Comparison of ENCODE assay signal across 13 cellular contexts in the genomic region with DNA sequence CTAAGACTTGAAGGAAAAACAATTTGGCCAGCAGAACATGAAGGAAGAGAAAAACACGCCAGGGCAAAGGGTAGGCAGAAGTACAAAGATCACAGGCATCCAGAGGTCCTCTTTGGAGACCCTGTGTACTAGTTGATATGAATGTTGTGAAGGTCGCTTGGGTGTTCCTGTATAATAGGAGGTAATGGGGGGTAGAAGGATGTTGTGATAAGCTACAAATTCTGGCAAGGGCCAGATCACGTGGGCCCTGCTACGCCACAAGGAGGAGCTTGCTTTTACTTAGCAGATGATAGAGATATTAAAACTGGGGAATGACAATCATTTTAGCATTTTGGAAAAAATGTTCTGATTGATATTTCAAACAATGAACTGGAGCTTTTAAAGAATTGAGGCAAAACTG. TPM values are rescaled to one million over a fixed set of nuclear protein-coding genes. Genes with fewer than 3 reads are reported as not detected.
DNase-seq lines count a peak whose midpoint lies in the region; ATAC-seq and TF ChIP-seq lines count a peak whose summit lies in the region.
"Had no signal": no experiment of that assay in that cellular context is flagged by ENCODE, and none has a peak within 500 bp of the region (broad histone marks: within the 10 kb centered on the region; RNA-seq: fewer than 3 reads in every experiment).

No MANE protein-coding gene starts in this region.

- no peak for DNase-seq in activated naive CD8-positive, alpha-beta T cell treated with anti-CD3 and anti-CD28 coated beads, Interleukin-2, amount 10 ng/mL, durations not matched to agents 7 days and 5 days
- no peak for DNase-seq in activated naive CD8-positive, alpha-beta T cell treated with anti-CD3 and anti-CD28 coated beads for 36 hours
- DNase-seq in T-cell (no peak), mesenchymal stem cell (no peak), upper lobe of right lung (no peak), foreskin fibroblast (no peak)
- DNase-seq: activated naive CD4-positive, alpha-beta T cell treated with Interleukin-2 at 50 U/mL for 16 hours; COR-L47 had no signal

- no peak overlapping the region for H2AFZ ChIP-seq in mesenchymal stem cell (ENCODE audit: low read depth, low read length)

- H3K4me2 ChIP-seq in mesenchymal stem cell (ENCODE audit: low read length, poor library complexity, severe bottlenecking) = no peak overlapping the region

- H3K9me3 Mint-ChIP-seq in activated naive CD8-positive, alpha-beta T cell treated with anti-CD3 and anti-CD28 coated beads, Interleukin-2, amount 10 ng/mL, durations not matched to agents 7 days and 5 days = no peaks in the 10 kb centered on the region
- no peaks in the 10 kb centered on the region for H3K9me3 Mint-ChIP-seq in activated naive CD8-positive, alpha-beta T cell treated with anti-CD3 and anti-CD28 coated beads for 36 hours
- H3K9me3 Mint-ChIP-seq in T-cell = no peaks in the 10 kb centered on the region
- H3K9me3 Mint-ChIP-seq: brain had no signal

- no peak overlapping the region for H4K8ac ChIP-seq in mesenchymal stem cell (ENCODE audit: low read length)

- ATAC-seq in activated naive CD8-positive, alpha-beta T cell treated with anti-CD3 and anti-CD28 coated beads, Interleukin-2, amount 10 ng/mL, durations not matched to agents 7 days and 5 days (ENCODE audit: low read depth) = no peak
- ATAC-seq in T-cell (replicated peaks in 1 of 4) (no peak), upper lobe of right lung (no peak), GM21423 (IDR thresholded peaks at IDR 0.05; ENCODE audit: unreplicated experiment) (no peak), HG02938 (IDR thresholded peaks at IDR 0.05; ENCODE audit: unreplicated experiment) (no peak)

- peaks cover 3% of the 10 kb centered on the region for H3K4me1 ChIP-seq in mesenchymal stem cell (ENCODE audit: control insufficient read depth, insufficient read depth, low read depth, low read length)
- peaks cover 8% of the 10 kb centered on the region for H3K4me1 ChIP-seq in upper lobe of right lung

- peaks cover 9% of the 10 kb centered on the region for H3K79me1 ChIP-seq in mesenchymal stem cell (replicated peaks; ENCODE audit: low read length, poor library complexity, severe bottlenecking)

- no peak overlapping the region for H3K4me3 Mint-ChIP-seq in activated naive CD8-positive, alpha-beta T cell treated with anti-CD3 and anti-CD28 coated beads, Interleukin-2, amount 10 ng/mL, durations not matched to agents 7 days and 5 days
- no peak overlapping the region for H3K4me3 Mint-ChIP-seq in activated naive CD8-positive, alpha-beta T cell treated with anti-CD3 and anti-CD28 coated beads for 36 hours
- H3K4me3 Mint-ChIP-seq in T-cell = peak overlapping the region in 1 of 3 donors; percentile 82

- H2BK15ac ChIP-seq in mesenchymal stem cell (ENCODE audit: low read depth, poor library complexity, severe bottlenecking) = no peak overlapping the region

- H3K4me3 ChIP-seq in mesenchymal stem cell (ENCODE audit: insufficient read depth in 1 of 2, low read depth in 1 of 2, low read length in 2 of 2) = no peak overlapping the region
- H3K4me3 ChIP-seq in upper lobe of right lung = no peak overlapping the region
- H3K4me3 ChIP-seq in foreskin fibroblast (ENCODE audit: low read depth in 1 of 2, low read length in 2 of 2) = no peak overlapping the region
- H3K4me3 ChIP-seq: MG63 had no signal

- H2AK5ac ChIP-seq in mesenchymal stem cell (ENCODE audit: low read length, severe bottlenecking) = no peak overlapping the region

- H3K36me3 ChIP-seq in mesenchymal stem cell (ENCODE audit: control insufficient read depth in 1 of 2, insufficient read depth in 2 of 2, low read depth in 1 of 2, low read length in 2 of 2) (no peaks in the 10 kb centered on the region), upper lobe of right lung (no peaks in the 10 kb centered on the region)
- H3K36me3 ChIP-seq: MG63 had no signal

- CTCF ChIA-PET in T-cell (lab: Charles Lee) = interaction anchor here (0.5 to 7.6 kb wide), 27 partner anchors 10 to 295 kb away, joined by 3 to 207 read pairs (median 7); a partner anchor contains a TSS

- H4K91ac ChIP-seq in mesenchymal stem cell (ENCODE audit: low read length) = no peak overlapping the region

- H3K9ac ChIP-seq in mesenchymal stem cell (ENCODE audit: low read length) = peak overlapping the region; percentile 37

- no peak overlapping the region for H2BK12ac ChIP-seq in mesenchymal stem cell (ENCODE audit: low read length in 2 of 2)

- no peak overlapping the region for H2BK120ac ChIP-seq in mesenchymal stem cell (ENCODE audit: low read depth, low read length)

- H3K27ac ChIP-seq in mesenchymal stem cell (ENCODE audit: low read length, poor library complexity, severe bottlenecking) (no peak overlapping the region), upper lobe of right lung (peak overlapping the region; percentile 90)

- H3K9me3 ChIP-seq in mesenchymal stem cell (ENCODE audit: control insufficient read depth, low read length) (no peaks in the 10 kb centered on the region), upper lobe of right lung (no peaks in the 10 kb centered on the region)
- H3K9me3 ChIP-seq: MG63 had no signal

- 86% methylated on average over 4 of the region's 4 CpGs for WGBS in mesenchymal stem cell

- peaks cover 16% of the 10 kb centered on the region for H3K36me3 Mint-ChIP-seq in activated naive CD8-positive, alpha-beta T cell treated with anti-CD3 and anti-CD28 coated beads, Interleukin-2, amount 10 ng/mL, durations not matched to agents 7 days and 5 days
- peaks cover 5% of the 10 kb centered on the region for H3K36me3 Mint-ChIP-seq in activated naive CD8-positive, alpha-beta T cell treated with anti-CD3 and anti-CD28 coated beads for 36 hours
- no peaks in the 10 kb centered on the region for H3K36me3 Mint-ChIP-seq in T-cell
- H3K36me3 Mint-ChIP-seq: brain had no signal

- H3K4me1 Mint-ChIP-seq in activated naive CD8-positive, alpha-beta T cell treated with anti-CD3 and anti-CD28 coated beads, Interleukin-2, amount 10 ng/mL, durations not matched to agents 7 days and 5 days = peaks cover 49% of the 10 kb centered on the region
- peaks cover 66% of the 10 kb centered on the region for H3K4me1 Mint-ChIP-seq in activated naive CD8-positive, alpha-beta T cell treated with anti-CD3 and anti-CD28 coated beads for 36 hours
- peaks cover 41 to 56% (median 43%) of the 10 kb centered on the region in 3 donors for H3K4me1 Mint-ChIP-seq in T-cell

- H3K27me3 ChIP-seq in mesenchymal stem cell (ENCODE audit: control insufficient read depth in 1 of 2, insufficient read depth in 1 of 2, low read length in 2 of 2) (no peaks in the 10 kb centered on the region), upper lobe of right lung (no peaks in the 10 kb centered on the region)
- H3K27me3 ChIP-seq: MG63 had no signal

- peak overlapping the region; percentile 17 for H3K27ac Mint-ChIP-seq in activated naive CD8-positive, alpha-beta T cell treated with anti-CD3 and anti-CD28 coated beads, Interleukin-2, amount 10 ng/mL, durations not matched to agents 7 days and 5 days
- H3K27ac Mint-ChIP-seq in activated naive CD8-positive, alpha-beta T cell treated with anti-CD3 and anti-CD28 coated beads for 36 hours = no peak overlapping the region
- peak overlapping the region; percentile 45 to 91 for H3K27ac Mint-ChIP-seq in T-cell

- no peak overlapping the region for H3K18ac ChIP-seq in mesenchymal stem cell (ENCODE audit: low read depth in 1 of 2, low read length in 2 of 2)

- H3K4ac ChIP-seq in mesenchymal stem cell (ENCODE audit: low read depth in 1 of 2, low read length in 2 of 2) = no peak overlapping the region

- intact Hi-C loops in upper lobe of right lung (cut with DNase I) = no loop called here

- H3K14ac ChIP-seq in mesenchymal stem cell (ENCODE audit: low read length in 2 of 2) = no peak overlapping the region

- no peak overlapping the region for H3K23ac ChIP-seq in mesenchymal stem cell (ENCODE audit: low read length in 2 of 2)

- no peaks in the 10 kb centered on the region for H3K27me3 Mint-ChIP-seq in activated naive CD8-positive, alpha-beta T cell treated with anti-CD3 and anti-CD28 coated beads, Interleukin-2, amount 10 ng/mL, durations not matched to agents 7 days and 5 days
- no peaks in the 10 kb centered on the region for H3K27me3 Mint-ChIP-seq in activated naive CD8-positive, alpha-beta T cell treated with anti-CD3 and anti-CD28 coated beads for 36 hours
- no peaks in the 10 kb centered on the region for H3K27me3 Mint-ChIP-seq in T-cell

- POLR2A ChIA-PET in activated naive CD8-positive, alpha-beta T cell treated with anti-CD3 and anti-CD28 coated beads, Interleukin-2, amount 10 ng/mL, durations not matched to agents 7 days and 5 days (lab: Charles Lee) = interaction anchor here (0.9 to 10.8 kb wide), 8 partner anchors 9 to 115 kb away, joined by 3 to 261 read pairs (median 11); a partner anchor contains a TSS
- POLR2A ChIA-PET in T-cell (lab: Charles Lee) = interaction anchor here (0.6 to 4.2 kb wide), 6 partner anchors 14 to 172 kb away, joined by 3 to 49 read pairs (median 5); a partner anchor contains a TSS

- H2BK5ac ChIP-seq in mesenchymal stem cell (ENCODE audit: low read depth, low read length, poor library complexity, severe bottlenecking) = no peak overlapping the region

- TF ChIP-seq CTCF in upper lobe of right lung (IDR thresholded peaks at IDR 0.05) (no peak), foreskin fibroblast (IDR thresholded peaks at IDR 0.05; ENCODE audit: low read depth, low read length) (no peak)

RNA-seq across cellular contexts. Expression of a gene that starts 0.9 kb away (rescaled TPM):
- 10 to 100 TPM; 32.1 to 36.1 TPM for total RNA-seq in activated naive CD8-positive, alpha-beta T cell treated with anti-CD3 and anti-CD28 coated beads, Interleukin-2, amount 10 ng/mL, durations not matched to agents 7 days and 5 days
- 10 to 100 TPM; 15.8 to 16.9 TPM for total RNA-seq in activated naive CD8-positive, alpha-beta T cell treated with anti-CD3 and anti-CD28 coated beads for 36 hours
- total RNA-seq in T-cell (10 to 100 TPM; 22.3 to 37.8 (median 27.5) TPM), upper lobe of right lung (197 TPM)
- polyA plus RNA-seq in mesenchymal stem cell (2013, experiment 1 of 2) = 12.4 TPM
- 12.7 TPM for polyA plus RNA-seq in mesenchymal stem cell (2013, experiment 2 of 2)

RNA-seq across cellular contexts. Expression of a gene that starts 12.9 kb away (rescaled TPM):
- 10 to 100 TPM; 14.0 to 14.7 TPM for total RNA-seq in activated naive CD8-positive, alpha-beta T cell treated with anti-CD3 and anti-CD28 coated beads, Interleukin-2, amount 10 ng/mL, durations not matched to agents 7 days and 5 days
- 1 to 10 TPM; 4.6 to 6.1 TPM for total RNA-seq in activated naive CD8-positive, alpha-beta T cell treated with anti-CD3 and anti-CD28 coated beads for 36 hours
- 10 to 100 TPM in 3 of 5 donors, 1 to 10 TPM in 2; 8.8 to 30.6 (median 10.6) TPM for total RNA-seq in T-cell
- 1.5 TPM for polyA plus RNA-seq in mesenchymal stem cell (2013, experiment 1 of 2)
- 1.7 TPM for polyA plus RNA-seq in mesenchymal stem cell (2013, experiment 2 of 2)
- 140 TPM for total RNA-seq in upper lobe of right lung
- total RNA-seq: myocyte had no signal

RNA-seq across cellular contexts. Expression of a gene that starts 14.6 kb away (rescaled TPM):
- 100 to 1,000 TPM; 365 to 371 TPM for total RNA-seq in activated naive CD8-positive, alpha-beta T cell treated with anti-CD3 and anti-CD28 coated beads, Interleukin-2, amount 10 ng/mL, durations not matched to agents 7 days and 5 days
- 100 to 1,000 TPM; 298 to 335 TPM for total RNA-seq in activated naive CD8-positive, alpha-beta T cell treated with anti-CD3 and anti-CD28 coated beads for 36 hours
- 100 to 1,000 TPM; 320 to 383 (median 358) TPM for total RNA-seq in T-cell
- polyA plus RNA-seq in mesenchymal stem cell (2013, experiment 1 of 2) = 132 TPM
- polyA plus RNA-seq in mesenchymal stem cell (2013, experiment 2 of 2) = 129 TPM
- 155 TPM for total RNA-seq in upper lobe of right lung

RNA-seq across cellular contexts. Expression of a gene that starts 55.6 kb away (rescaled TPM):
- total RNA-seq in activated naive CD8-positive, alpha-beta T cell treated with anti-CD3 and anti-CD28 coated beads, Interleukin-2, amount 10 ng/mL, durations not matched to agents 7 days and 5 days = 1 to 10 TPM; 7.5 to 8.3 TPM
- 1 to 10 TPM; 9.8 to 9.9 TPM for total RNA-seq in activated naive CD8-positive, alpha-beta T cell treated with anti-CD3 and anti-CD28 coated beads for 36 hours
- total RNA-seq in T-cell = 10 to 100 TPM in 3 of 5 donors, 1 to 10 TPM in 2; 6.1 to 17.0 (median 13.4) TPM
- polyA plus RNA-seq in mesenchymal stem cell (2013, experiment 1 of 2) = 0.22 TPM
- 0.04 TPM for polyA plus RNA-seq in mesenchymal stem cell (2013, experiment 2 of 2)
- 25.2 TPM for total RNA-seq in upper lobe of right lung
- total RNA-seq: myocyte had no signal
